In the genomic region with DNA sequence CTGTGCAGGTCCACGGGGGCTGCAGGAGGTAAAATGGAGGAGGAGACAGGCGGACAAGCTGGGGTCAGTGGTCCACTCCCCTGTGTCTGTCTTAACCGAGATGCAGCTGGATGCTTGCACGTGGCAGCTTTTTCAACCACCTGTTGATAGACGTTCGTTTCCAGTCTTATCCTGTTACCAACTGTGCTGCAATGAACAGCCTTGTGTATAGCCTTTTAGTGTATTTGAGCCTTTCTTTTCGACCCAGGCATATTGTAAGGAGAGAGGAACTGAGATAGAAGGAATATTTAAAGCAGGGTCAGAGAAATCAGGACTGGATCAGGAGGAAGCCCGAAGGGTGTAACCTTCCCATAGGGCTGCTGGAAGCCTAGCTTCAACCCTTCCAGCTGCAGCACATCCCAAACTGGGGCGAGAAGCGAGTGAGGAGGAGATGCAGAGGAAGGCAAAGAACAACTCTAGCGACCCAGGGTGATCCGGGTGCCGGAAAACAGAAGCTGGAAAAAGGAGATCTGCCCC, we compare ENCODE assay signal across 8 cellular contexts. TPM values are rescaled to one million over a fixed set of nuclear protein-coding genes. Genes with fewer than 3 reads are reported as not detected.
A peak's percentile ranks its signal among the peaks of the same experiment; 100 is the strongest.
DNase-seq lines count a peak whose midpoint lies in the region; ATAC-seq and TF ChIP-seq lines count a peak whose summit lies in the region.

No MANE protein-coding gene starts in this region.

- H3K27ac ChIP-seq in SU-DHL-6 (ENCODE audit: low read depth, low read length), result no peak overlapping the region
- H3K27ac ChIP-seq in esophagus squamous epithelium, result peak overlapping the region; percentile 83 to 93 (median 87)

- H3K36me3 ChIP-seq in SU-DHL-6 (ENCODE audit: low read length) (no peaks in the 10 kb centered on the region), esophagus squamous epithelium (no peaks in the 10 kb centered on the region), neuron (ENCODE audit: insufficient read depth, low read length) (no peaks in the 10 kb centered on the region)

- peaks cover 22 to 42% (median 27%) of the 10 kb centered on the region in 3 donors for H3K4me1 ChIP-seq in esophagus squamous epithelium
- peaks cover 9% of the 10 kb centered on the region for H3K4me1 ChIP-seq in neuron (ENCODE audit: insufficient read depth, low read length)

- no peak for ATAC-seq in GM19351 (IDR thresholded peaks at IDR 0.05; ENCODE audit: unreplicated experiment)
- ATAC-seq in GM19452 (IDR thresholded peaks at IDR 0.05; ENCODE audit: unreplicated experiment), result no peak

- peak overlapping the region; percentile 67 for H3K4me2 ChIP-seq in SU-DHL-6 (ENCODE audit: low read depth, low read length, poor library complexity, severe bottlenecking)

- no peaks in the 10 kb centered on the region for H3K79me2 ChIP-seq in SU-DHL-6 (ENCODE audit: insufficient read depth, low read length)

- H3K9me3 ChIP-seq in SU-DHL-6 (ENCODE audit: insufficient read depth, low read length), result no peaks in the 10 kb centered on the region
- no peaks in the 10 kb centered on the region for H3K9me3 ChIP-seq in esophagus squamous epithelium
- no peaks in the 10 kb centered on the region for H3K9me3 ChIP-seq in neuron (ENCODE audit: low read length)

- peak overlapping the region; percentile 43 for H3K4me3 ChIP-seq in SU-DHL-6 (ENCODE audit: insufficient read depth, low read length, poor library complexity, severe bottlenecking)
- H3K4me3 ChIP-seq in esophagus squamous epithelium, result peak overlapping the region; percentile 27 to 66 (median 48)
- H3K4me3 ChIP-seq in neuron (ENCODE audit: low read length), result peak overlapping the region; percentile 16

- intact Hi-C loops in esophagus squamous epithelium (cut with DNase I), result no loop called here

- H2AFZ ChIP-seq in SU-DHL-6 (ENCODE audit: low read depth, low read length, severe bottlenecking), result peak overlapping the region; percentile 83
- no peak overlapping the region for H2AFZ ChIP-seq in neuron (ENCODE audit: low read depth, low read length)

- H3K27me3 ChIP-seq in SU-DHL-6 (ENCODE audit: low read length) (no peaks in the 10 kb centered on the region), esophagus squamous epithelium (peaks cover 0 to 76% (median 0%) of the 10 kb centered on the region in 4 donors), neuron (ENCODE audit: insufficient read depth, low read length) (peaks cover 85% of the 10 kb centered on the region)

- peak overlapping the region; percentile 46 for H3K9ac ChIP-seq in SU-DHL-6 (ENCODE audit: low read length)

- no peaks in the 10 kb centered on the region for H4K20me1 ChIP-seq in SU-DHL-6 (ENCODE audit: low read depth, low read length)

- H3F3A ChIP-seq in SU-DHL-6 (ENCODE audit: insufficient read depth), result peaks cover 5% of the 10 kb centered on the region

- WGBS in esophagus squamous epithelium, 2 donors, result 1 to 4% methylated on average over 11 of the region's 13 CpGs

- H3K9me2 ChIP-seq in SU-DHL-6 (replicated peaks; ENCODE audit: insufficient read depth, low read length), result no peaks in the 10 kb centered on the region

- DNase-seq in GM13977 (ENCODE audit: low spot score) (peak; percentile 64), esophagus squamous epithelium (lab: John Stamatoyannopoulos, UW) (no peak), islet precursor cell (no peak), cerebellar cortex (ENCODE audit: low spot score) (no peak)

- TF ChIP-seq CTCF in GM13977 (IDR thresholded peaks at IDR 0.05; ENCODE audit: extremely low read depth, insufficient read depth, missing control alignments) (no peak), SU-DHL-6 (IDR thresholded peaks at IDR 0.05; ENCODE audit: insufficient read depth, low read length, poor library complexity, severe bottlenecking) (no peak), esophagus squamous epithelium (IDR thresholded peaks at IDR 0.05) (no peak)

- in situ Hi-C loops in GM13977 (cut with MboI; ENCODE audit: low pct_unique_long_range_greater_than_20kb, low sequenced_read_pairs, unreplicated experiment), result no loop called here

- TF ChIP-seq POLR2A in esophagus squamous epithelium (IDR thresholded peaks at IDR 0.05), result no peak

RNA-seq across cellular contexts. Expression of a gene that starts 11.4 kb away (rescaled TPM):
- under 1 TPM in 1 of 4 donors, not detected in 3; 0.23 TPM for total RNA-seq in esophagus squamous epithelium

RNA-seq across cellular contexts. Expression of a gene that starts 25.9 kb away (rescaled TPM):
- total RNA-seq in esophagus squamous epithelium, result 10 to 100 TPM in 1 of 4 donors, 1 to 10 TPM in 3; 3.1 to 11.4 (median 9.2) TPM

RNA-seq across cellular contexts. Expression of a gene that starts 34.5 kb away (rescaled TPM):
- total RNA-seq in esophagus squamous epithelium, result not detected

RNA-seq across cellular contexts. Expression of a gene that starts 34.5 kb away (rescaled TPM):
- total RNA-seq in esophagus squamous epithelium, result 10 to 100 TPM; 36.5 to 40.9 (median 37.3) TPM

RNA-seq across cellular contexts. Expression of a gene that starts 40.4 kb away (rescaled TPM):
- total RNA-seq in esophagus squamous epithelium, result 10 to 100 TPM; 13.2 to 35.8 (median 19.8) TPM
